In the genomic region with DNA sequence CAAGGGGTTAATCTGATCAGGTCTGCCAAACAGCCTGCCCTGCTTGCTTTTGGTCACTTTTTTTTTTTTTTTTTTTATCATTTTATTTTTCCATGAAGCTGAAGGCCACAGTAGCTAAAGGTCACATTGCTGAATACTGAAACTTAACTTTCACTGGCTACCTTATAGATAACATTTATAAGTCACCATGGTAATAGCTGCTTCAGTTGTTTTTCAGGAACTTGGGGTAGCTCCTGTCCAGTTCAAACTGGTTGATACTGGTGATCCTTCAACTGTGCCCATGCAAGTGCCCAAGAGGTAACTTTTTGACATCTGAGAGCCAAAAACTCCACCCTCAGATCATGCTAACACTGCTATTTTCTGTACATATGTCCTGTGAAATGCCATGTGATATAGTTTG, we compare ENCODE assay signal across 27 cellular contexts.
"Had no signal": no experiment of that assay in that cellular context is flagged by ENCODE, and none has a peak within 500 bp of the region (broad histone marks: within the 10 kb centered on the region; RNA-seq: fewer than 3 reads in every experiment).

No MANE protein-coding gene starts in this region.

- H3K4me1 ChIP-seq: ascending aorta had no signal

- H3K36me3 Mint-ChIP-seq: activated CD8-positive, alpha-beta memory T cell treated with anti-CD3 and anti-CD28 coated beads, Interleukin-2, amount 10 ng/mL, durations not matched to agents 7 days and 5 days; activated naive CD4-positive, alpha-beta T cell treated with anti-CD3 and anti-CD28 coated beads, Interleukin-2, amount 50 U/mL, for 24 hours; WTC11 had no signal

- H3K4me3 Mint-ChIP-seq: activated CD8-positive, alpha-beta memory T cell treated with anti-CD3 and anti-CD28 coated beads, Interleukin-2, amount 10 ng/mL, durations not matched to agents 7 days and 5 days; activated naive CD4-positive, alpha-beta T cell treated with anti-CD3 and anti-CD28 coated beads, Interleukin-2, amount 50 U/mL, for 24 hours; activated T-cell treated with anti-CD3 and anti-CD28 coated beads, Interleukin-2, amount 50 U/mL, for 24 hours; activated T-helper 1 cell treated with anti-CD3 and anti-CD28 coated beads, Interleukin-12 subunit alpha, Interleukin-12 subunit beta, Interleukin-2, Interleukin-4 antibody, amounts not matched to agents 30 ng/mL and 10 ng/mL and 1 ng/mL, durations not matched to agents 14 hours and 24 hours and 36 hours; T-helper 17 cell; WTC11 had no signal

- H3K27me3 Mint-ChIP-seq: activated CD8-positive, alpha-beta memory T cell treated with anti-CD3 and anti-CD28 coated beads, Interleukin-2, amount 10 ng/mL, durations not matched to agents 7 days and 5 days; activated naive CD4-positive, alpha-beta T cell treated with anti-CD3 and anti-CD28 coated beads, Interleukin-2, amount 50 U/mL, for 24 hours; activated T-cell treated with anti-CD3 and anti-CD28 coated beads, Interleukin-2, amount 50 U/mL, for 24 hours; T-helper 17 cell had no signal

- H3K9me3 Mint-ChIP-seq: activated T-helper 1 cell treated with anti-CD3 and anti-CD28 coated beads, Interleukin-12 subunit alpha, Interleukin-12 subunit beta, Interleukin-2, Interleukin-4 antibody, amounts not matched to agents 30 ng/mL and 10 ng/mL and 1 ng/mL, durations not matched to agents 14 hours and 24 hours and 36 hours; WTC11 had no signal

- H2AFZ ChIP-seq: PC-9 had no signal

- H3K4me2 ChIP-seq: PC-9 had no signal

- H3K27ac ChIP-seq: ascending aorta, brain microvascular endothelial cell, PC-9 had no signal

- H3K27me3 ChIP-seq: ascending aorta, brain microvascular endothelial cell had no signal

- H3K4me3 ChIP-seq: ascending aorta, PC-9 had no signal

- DNase-seq: activated CD4-positive, alpha-beta T cell treated with anti-CD3 and anti-CD28 coated beads for 48 hours; activated CD4-positive, alpha-beta T cell treated with anti-CD3 and anti-CD28 coated beads, Interleukin-2, amount 50 U/mL, for 48 hours; activated CD4-positive, CD25-positive, alpha-beta regulatory T cell treated with anti-CD3 and anti-CD28 coated beads, Interleukin-2, amount 50 U/mL, for 72 hours; activated CD8-positive, alpha-beta memory T cell treated with anti-CD3 and anti-CD28 coated beads, Interleukin-2, amount 10 ng/mL, durations not matched to agents 7 days and 5 days; activated effector memory CD4-positive, alpha-beta T cell treated with Interleukin-2 at 50 U/mL for 16 hours; activated naive CD4-positive, alpha-beta T cell; activated T-cell treated with anti-CD3 and anti-CD28 coated beads, Interleukin-2, amount 50 U/mL, for 24 hours; amniotic stem cell; brain microvascular endothelial cell; cerebellar nuclear complex; Kasumi-1; KBM-7; NCI-H1048; NCI-H146; NCI-H187 treated with DMSO at 0.1 percent for 48 hours; NCI-H2081 treated with DMSO at 0.1 percent for 48 hours; NCI-H345; NCI-H510A; NCI-H69; PC-9; SIG-M5; T-helper 17 cell; T-helper 9 cell had no signal

- H3K4me1 Mint-ChIP-seq: activated CD8-positive, alpha-beta memory T cell treated with anti-CD3 and anti-CD28 coated beads, Interleukin-2, amount 10 ng/mL, durations not matched to agents 7 days and 5 days; activated naive CD4-positive, alpha-beta T cell treated with anti-CD3 and anti-CD28 coated beads, Interleukin-2, amount 50 U/mL, for 24 hours; T-helper 17 cell had no signal

- H3K36me3 ChIP-seq: ascending aorta, brain microvascular endothelial cell had no signal

- H3K27ac Mint-ChIP-seq: activated CD8-positive, alpha-beta memory T cell treated with anti-CD3 and anti-CD28 coated beads, Interleukin-2, amount 10 ng/mL, durations not matched to agents 7 days and 5 days; activated naive CD4-positive, alpha-beta T cell treated with anti-CD3 and anti-CD28 coated beads, Interleukin-2, amount 50 U/mL, for 24 hours; activated T-cell treated with anti-CD3 and anti-CD28 coated beads, Interleukin-2, amount 50 U/mL, for 24 hours; activated T-helper 1 cell treated with anti-CD3 and anti-CD28 coated beads, Interleukin-12 subunit alpha, Interleukin-12 subunit beta, Interleukin-2, Interleukin-4 antibody, amounts not matched to agents 30 ng/mL and 10 ng/mL and 1 ng/mL, durations not matched to agents 14 hours and 24 hours and 36 hours; T-helper 17 cell; WTC11 had no signal
